1 cellular context compared by ENCODE assay signal in genomic region chr17:69539781-69540319, GRCh38.
TF ChIP-seq lines count a peak whose summit lies in the region.

No MANE protein-coding gene starts in this region.

TF ChIP-seq in HEK293, 187 proteins besides CTCF, POLR2A, EP300 and RAD21 (continued from another document):
- TF ChIP-seq, protein P1, sequence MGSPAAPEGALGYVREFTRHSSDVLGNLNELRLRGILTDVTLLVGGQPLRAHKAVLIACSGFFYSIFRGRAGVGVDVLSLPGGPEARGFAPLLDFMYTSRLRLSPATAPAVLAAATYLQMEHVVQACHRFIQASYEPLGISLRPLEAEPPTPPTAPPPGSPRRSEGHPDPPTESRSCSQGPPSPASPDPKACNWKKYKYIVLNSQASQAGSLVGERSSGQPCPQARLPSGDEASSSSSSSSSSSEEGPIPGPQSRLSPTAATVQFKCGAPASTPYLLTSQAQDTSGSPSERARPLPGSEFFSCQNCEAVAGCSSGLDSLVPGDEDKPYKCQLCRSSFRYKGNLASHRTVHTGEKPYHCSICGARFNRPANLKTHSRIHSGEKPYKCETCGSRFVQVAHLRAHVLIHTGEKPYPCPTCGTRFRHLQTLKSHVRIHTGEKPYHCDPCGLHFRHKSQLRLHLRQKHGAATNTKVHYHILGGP (tag by site-specific recombination; IDR thresholded peaks at IDR 0.05) = peak; percentile 56
